Comparison of ENCODE assay signal across 21 cellular contexts in genomic region chr19:14479309-14479984, GRCh38. TPM values are rescaled to one million over a fixed set of nuclear protein-coding genes. Genes with fewer than 3 reads are reported as not detected.
"Had no signal": no experiment of that assay in that cellular context is flagged by ENCODE, and none has a peak within 500 bp of the region (broad histone marks: within the 10 kb centered on the region; RNA-seq: fewer than 3 reads in every experiment).

No MANE protein-coding gene starts in this region.

- H3K4me3 ChIP-seq: adrenal gland, esophagus squamous epithelium, neural progenitor cell, ovary, psoas muscle, right lobe of liver, smooth muscle cell, testis, upper lobe of right lung had no signal

- H3K4me2 ChIP-seq: neural progenitor cell, smooth muscle cell had no signal

- DNase-seq: cerebellar nuclear complex, cortex of kidney, esophagus squamous epithelium, ovary, right lobe of liver had no signal

- H3K27ac Mint-ChIP-seq: activated CD4-positive, alpha-beta memory T cell treated with anti-CD3 and anti-CD28 coated beads for 36 hours; activated naive CD4-positive, alpha-beta T cell treated with anti-CD3 and anti-CD28 coated beads, Interleukin-2, amount 50 U/mL, for 72 hours; activated T-helper 1 cell treated with anti-CD3 and anti-CD28 coated beads, Interleukin-12 subunit alpha, Interleukin-12 subunit beta, Interleukin-2, Interleukin-4 antibody, amounts not matched to agents 30 ng/mL and 10 ng/mL and 1 ng/mL, durations not matched to agents 14 hours and 24 hours and 36 hours; neural progenitor cell had no signal

- H3K27ac ChIP-seq: neural progenitor cell, ovary, psoas muscle, right lobe of liver, testis, upper lobe of right lung, VCaP had no signal

- H3K4me3 Mint-ChIP-seq: activated CD4-positive, alpha-beta memory T cell treated with anti-CD3 and anti-CD28 coated beads for 36 hours; activated T-helper 1 cell treated with anti-CD3 and anti-CD28 coated beads, Interleukin-12 subunit alpha, Interleukin-12 subunit beta, Interleukin-2, Interleukin-4 antibody, amounts not matched to agents 30 ng/mL and 10 ng/mL and 1 ng/mL, durations not matched to agents 14 hours and 24 hours and 36 hours; immature natural killer cell; neural progenitor cell had no signal

- H3K27me3 ChIP-seq: adrenal gland, neural progenitor cell, ovary, right lobe of liver, testis, upper lobe of right lung had no signal

- H3K36me3 Mint-ChIP-seq: activated naive CD4-positive, alpha-beta T cell treated with anti-CD3 and anti-CD28 coated beads, Interleukin-2, amount 50 U/mL, for 72 hours had no signal

- H3K9ac ChIP-seq: neural progenitor cell had no signal

- H2AFZ ChIP-seq: neural progenitor cell had no signal

- H3K36me3 ChIP-seq: neural progenitor cell, ovary had no signal

- H3K9me3 ChIP-seq: adrenal gland, esophagus squamous epithelium, ovary, psoas muscle, right lobe of liver, testis, upper lobe of right lung had no signal

- H3K9me3 Mint-ChIP-seq: activated CD4-positive, alpha-beta memory T cell treated with anti-CD3 and anti-CD28 coated beads for 36 hours; activated naive CD4-positive, alpha-beta T cell treated with anti-CD3 and anti-CD28 coated beads, Interleukin-2, amount 50 U/mL, for 72 hours; activated T-helper 1 cell treated with anti-CD3 and anti-CD28 coated beads, Interleukin-12 subunit alpha, Interleukin-12 subunit beta, Interleukin-2, Interleukin-4 antibody, amounts not matched to agents 30 ng/mL and 10 ng/mL and 1 ng/mL, durations not matched to agents 14 hours and 24 hours and 36 hours; immature natural killer cell; neural progenitor cell; stimulated activated effector memory CD8-positive, alpha-beta T cell treated with anti-CD3 and anti-CD28 coated beads, Interleukin-12 subunit alpha, Interleukin-12 subunit beta, amount 100 ng/mL, for 72 hours had no signal

- H3K4me1 ChIP-seq: psoas muscle, right lobe of liver, testis had no signal

- FAIRE-seq: astrocyte, bronchial epithelial cell had no signal

RNA-seq across cellular contexts. Expression of gene PTGER1, which starts 4.3 kb away (rescaled TPM):
- total RNA-seq: left ventricle myocardium superior, mononuclear cell had no signal
- polyA plus RNA-seq: ovary had no signal
